Comparison of ENCODE assay signal across 23 cellular contexts in genomic region chr1:185555743-185556142, GRCh38.
"Had no signal": no experiment of that assay in that cellular context is flagged by ENCODE, and none has a peak within 500 bp of the region (broad histone marks: within the 10 kb centered on the region; RNA-seq: fewer than 3 reads in every experiment).

No MANE protein-coding gene starts in this region.

- H3K9me3 Mint-ChIP-seq: immature natural killer cell; naive thymus-derived CD8-positive, alpha-beta T cell had no signal

- H2AFZ ChIP-seq: hepatocyte had no signal

- ATAC-seq: foreskin keratinocyte; gastroesophageal sphincter; heart left ventricle; left lung; left ventricle myocardium superior; lower lobe of right lung; naive thymus-derived CD8-positive, alpha-beta T cell had no signal

- H3K27ac ChIP-seq: colonic mucosa, dorsolateral prefrontal cortex, esophagus muscularis mucosa, foreskin keratinocyte, gastroesophageal sphincter, heart left ventricle, hepatocyte, left lung, lower lobe of right lung had no signal

- DNase-seq: colonic mucosa; cortex of kidney; dermis blood vessel endothelial cell; dorsolateral prefrontal cortex; effector CD4-positive, alpha-beta T cell; effector memory CD4-positive, alpha-beta T cell; foreskin keratinocyte; heart left ventricle; hypothalamus; immature natural killer cell; islet precursor cell; kidney; kidney glomerular epithelial cell; left lung; left ventricle myocardium superior; lower lobe of right lung; mesendoderm; midbrain; naive B cell; naive thymus-derived CD8-positive, alpha-beta T cell had no signal

- H3K36me3 ChIP-seq: colonic mucosa, esophagus muscularis mucosa, gastroesophageal sphincter, heart left ventricle, left lung, lower lobe of right lung had no signal

- H3K27me3 Mint-ChIP-seq: naive thymus-derived CD8-positive, alpha-beta T cell had no signal

- H3K9me3 ChIP-seq: colonic mucosa, esophagus muscularis mucosa, gastroesophageal sphincter, left lung, lower lobe of right lung had no signal

- H3K79me2 ChIP-seq: hepatocyte had no signal

- H3K27me3 ChIP-seq: colonic mucosa, esophagus muscularis mucosa, foreskin keratinocyte, gastroesophageal sphincter, heart left ventricle, hepatocyte, left lung had no signal

- H3K4me3 Mint-ChIP-seq: immature natural killer cell; naive B cell; naive thymus-derived CD8-positive, alpha-beta T cell had no signal

- H3K4me2 ChIP-seq: hepatocyte had no signal

- H3K4me3 ChIP-seq: colonic mucosa, dorsolateral prefrontal cortex, esophagus muscularis mucosa, gastroesophageal sphincter, heart left ventricle, hepatocyte, left lung, lower lobe of right lung had no signal

- H3K4me1 ChIP-seq: colonic mucosa, esophagus muscularis mucosa, foreskin keratinocyte, gastroesophageal sphincter had no signal

- H3K36me3 Mint-ChIP-seq: naive B cell had no signal
